In the genomic region with DNA sequence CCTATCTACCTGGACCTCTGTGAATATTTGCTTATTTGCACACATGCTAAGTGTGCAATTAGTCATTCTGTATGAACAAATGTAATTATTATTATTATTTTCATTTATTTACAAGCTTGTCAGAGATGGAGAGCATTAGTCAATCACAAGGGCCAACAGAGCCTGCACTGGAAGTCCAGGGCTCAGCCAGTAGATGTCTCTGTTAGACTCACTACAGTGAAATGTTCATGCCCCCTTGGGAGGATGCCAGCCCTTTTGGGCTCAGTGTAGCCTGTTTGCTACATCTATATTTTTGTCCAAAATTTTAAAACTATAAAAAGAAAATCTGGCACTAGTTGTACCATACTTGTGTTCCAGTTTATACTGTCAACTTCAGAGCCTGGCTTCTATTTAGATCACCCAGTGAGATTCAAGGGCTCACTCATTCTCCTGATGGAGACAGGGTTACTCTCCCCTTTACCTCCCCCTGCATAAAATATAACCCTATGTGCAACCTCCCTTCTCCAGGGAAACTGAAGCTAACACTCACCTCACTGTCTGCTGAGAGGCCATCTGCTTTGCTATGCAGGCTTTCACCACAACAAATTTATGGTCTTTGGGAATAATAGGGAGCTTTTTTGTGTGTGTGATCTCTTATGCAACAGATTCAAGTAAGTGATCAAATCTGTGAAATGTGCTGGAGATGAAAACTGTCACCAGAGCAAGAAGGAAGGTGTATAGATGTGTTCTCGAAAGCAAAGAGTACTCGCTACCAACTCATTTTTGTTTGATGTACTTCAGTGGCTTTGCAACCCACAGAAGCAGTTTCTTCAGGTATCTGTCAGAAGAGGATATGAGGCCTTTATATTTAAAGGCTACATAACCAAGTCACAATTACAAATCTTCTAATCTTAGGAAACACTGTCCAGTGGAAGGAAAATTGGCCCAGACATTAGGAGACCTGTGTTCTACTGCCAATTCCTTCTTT, we compare ENCODE assay signal across 8 cellular contexts.
A peak's percentile ranks its signal among the peaks of the same experiment; 100 is the strongest.
DNase-seq lines count a peak whose midpoint lies in the region; ATAC-seq and TF ChIP-seq lines count a peak whose summit lies in the region.

No MANE protein-coding gene starts in this region.

- H3K4me2 ChIP-seq in neuronal stem cell (ENCODE audit: insufficient read depth, low read length, poor library complexity, severe bottlenecking), result no peak overlapping the region

- H2BK120ac ChIP-seq in neuronal stem cell (ENCODE audit: low read depth, low read length), result no peak overlapping the region

- H3K4me3 Mint-ChIP-seq in chondrocyte (ENCODE audit: unreplicated experiment), result no peak overlapping the region
- no peak overlapping the region for H3K4me3 Mint-ChIP-seq in activated T-helper 1 cell treated with anti-CD3 and anti-CD28 coated beads, Interleukin-12 subunit alpha, Interleukin-12 subunit beta, Interleukin-2, Interleukin-4 antibody, amounts not matched to agents 30 ng/mL and 10 ng/mL and 1 ng/mL, durations not matched to agents 14 hours and 24 hours and 36 hours

- H3K9ac ChIP-seq in neuronal stem cell (ENCODE audit: low read depth, low read length, poor library complexity), result no peak overlapping the region

- H2AFZ ChIP-seq in neuronal stem cell (ENCODE audit: low read length), result no peak overlapping the region

- H3K36me3 Mint-ChIP-seq in chondrocyte (ENCODE audit: low read depth), result no peaks in the 10 kb centered on the region
- no peaks in the 10 kb centered on the region for H3K36me3 Mint-ChIP-seq in activated T-helper 1 cell treated with anti-CD3 and anti-CD28 coated beads, Interleukin-12 subunit alpha, Interleukin-12 subunit beta, Interleukin-2, Interleukin-4 antibody, amounts not matched to agents 30 ng/mL and 10 ng/mL and 1 ng/mL, durations not matched to agents 14 hours and 24 hours and 36 hours (ENCODE audit: low read depth)

- no peak overlapping the region for H4K8ac ChIP-seq in neuronal stem cell (ENCODE audit: low read depth, low read length)

- no peak overlapping the region for H3K27ac ChIP-seq in neuronal stem cell (replicated peaks; ENCODE audit: low read length)

- intact Hi-C loops in activated T-helper 1 cell treated with anti-CD3 and anti-CD28 coated beads, Interleukin-12 subunit alpha, Interleukin-12 subunit beta, Interleukin-2, Interleukin-4 antibody, amounts not matched to agents 30 ng/mL and 10 ng/mL and 1 ng/mL, durations not matched to agents 14 hours and 24 hours and 36 hours (cut with micrococcal nuclease), result loop anchor here (5.0 to 10.0 kb wide), 2 partner anchors 63 to 345 kb away; no protein-coding TSS in a partner anchor

- no peaks in the 10 kb centered on the region for H3K79me1 ChIP-seq in neuronal stem cell (ENCODE audit: low read depth, low read length)

- H3K27ac Mint-ChIP-seq in chondrocyte (ENCODE audit: unreplicated experiment), result no peak overlapping the region
- H3K27ac Mint-ChIP-seq in activated T-helper 1 cell treated with anti-CD3 and anti-CD28 coated beads, Interleukin-12 subunit alpha, Interleukin-12 subunit beta, Interleukin-2, Interleukin-4 antibody, amounts not matched to agents 30 ng/mL and 10 ng/mL and 1 ng/mL, durations not matched to agents 14 hours and 24 hours and 36 hours, result no peak overlapping the region

- WGBS in neuronal stem cell (ENCODE audit: extremely low coverage in 2 of 2, insufficient read length in 2 of 2, insufficient replicate concordance in 1 of 2), 2 donors, result no CpG with 5 or more reads among the region's 2 CpGs

- H4K91ac ChIP-seq in neuronal stem cell (ENCODE audit: low read depth, low read length, poor library complexity), result no peak overlapping the region

- H3K4ac ChIP-seq in neuronal stem cell (ENCODE audit: low read length), result no peak overlapping the region

- peaks cover 0 to 2% (median 0%) of the 10 kb centered on the region in 3 experiments for H3K27me3 ChIP-seq in neuronal stem cell (ENCODE audit: control insufficient read depth in 3 of 3, insufficient read depth in 3 of 3, low read depth in 1 of 3, low read length in 3 of 3)

- no peak overlapping the region for H3K18ac ChIP-seq in neuronal stem cell (ENCODE audit: low read length)

- no peaks in the 10 kb centered on the region for H3K4me1 Mint-ChIP-seq in chondrocyte (ENCODE audit: low read depth)
- H3K4me1 Mint-ChIP-seq in activated T-helper 1 cell treated with anti-CD3 and anti-CD28 coated beads, Interleukin-12 subunit alpha, Interleukin-12 subunit beta, Interleukin-2, Interleukin-4 antibody, amounts not matched to agents 30 ng/mL and 10 ng/mL and 1 ng/mL, durations not matched to agents 14 hours and 24 hours and 36 hours (ENCODE audit: low read depth), result peaks cover 31% of the 10 kb centered on the region

- no peak overlapping the region for H2BK5ac ChIP-seq in neuronal stem cell (ENCODE audit: low read length)

- H3K9me3 ChIP-seq in neuronal stem cell (replicated peaks in 1 of 2; ENCODE audit: control insufficient read depth in 2 of 2, insufficient read depth in 1 of 2, low read depth in 1 of 2, low read length in 2 of 2), result no peaks in the 10 kb centered on the region

- TF ChIP-seq CTCF in chondrocyte (IDR thresholded peaks at IDR 0.05), result peak; percentile 77

- no peak overlapping the region for H3K14ac ChIP-seq in neuronal stem cell (ENCODE audit: low read length)

- H3K23ac ChIP-seq in neuronal stem cell (ENCODE audit: low read depth, low read length, poor library complexity), result no peak overlapping the region

- no peak overlapping the region for H2BK15ac ChIP-seq in neuronal stem cell (ENCODE audit: low read length)

- no peak overlapping the region for H2BK12ac ChIP-seq in neuronal stem cell (ENCODE audit: low read length)

- ATAC-seq in HG03039 (IDR thresholded peaks at IDR 0.05; ENCODE audit: unreplicated experiment), result no peak

- no peak overlapping the region for H3K4me3 ChIP-seq in neuronal stem cell (ENCODE audit: low read length in 2 of 2)

- DNase-seq in NCI-H748 (lab: John Stamatoyannopoulos, UW; ENCODE audit: unreplicated experiment) (peak; percentile 33), NCI-H748 treated with DMSO at 0.1 percent for 48 hours (lab: John Stamatoyannopoulos, UW) (no peak), NCI-H2196 treated with DMSO at 0.1 percent for 48 hours (lab: John Stamatoyannopoulos, UW; ENCODE audit: unreplicated experiment) (peak; percentile 29), chondrocyte (ENCODE audit: low spot score) (no peak), middle frontal gyrus (ENCODE audit: extremely low spot score, low spot score) (peak; percentile 46), neuronal stem cell (ENCODE audit: low spot score) (no peak)
- no peak for DNase-seq in activated T-helper 1 cell treated with anti-CD3 and anti-CD28 coated beads, Interleukin-12 subunit alpha, Interleukin-12 subunit beta, Interleukin-2, Interleukin-4 antibody, amounts not matched to agents 30 ng/mL and 10 ng/mL and 1 ng/mL, durations not matched to agents 14 hours and 24 hours and 36 hours (ENCODE audit: low spot score)

- no peaks in the 10 kb centered on the region for H3K27me3 Mint-ChIP-seq in chondrocyte (ENCODE audit: low read depth)
- no peaks in the 10 kb centered on the region for H3K27me3 Mint-ChIP-seq in activated T-helper 1 cell treated with anti-CD3 and anti-CD28 coated beads, Interleukin-12 subunit alpha, Interleukin-12 subunit beta, Interleukin-2, Interleukin-4 antibody, amounts not matched to agents 30 ng/mL and 10 ng/mL and 1 ng/mL, durations not matched to agents 14 hours and 24 hours and 36 hours (ENCODE audit: insufficient read depth)

- H2AK5ac ChIP-seq in neuronal stem cell (ENCODE audit: low read depth, low read length), result no peak overlapping the region

- no peaks in the 10 kb centered on the region for H3K9me3 Mint-ChIP-seq in chondrocyte (ENCODE audit: low read depth)
- H3K9me3 Mint-ChIP-seq in activated T-helper 1 cell treated with anti-CD3 and anti-CD28 coated beads, Interleukin-12 subunit alpha, Interleukin-12 subunit beta, Interleukin-2, Interleukin-4 antibody, amounts not matched to agents 30 ng/mL and 10 ng/mL and 1 ng/mL, durations not matched to agents 14 hours and 24 hours and 36 hours, result no peaks in the 10 kb centered on the region

- H3K36me3 ChIP-seq in neuronal stem cell (replicated peaks in 1 of 2; ENCODE audit: control insufficient read depth in 2 of 2, insufficient read depth in 2 of 2, low read length in 2 of 2), result no peaks in the 10 kb centered on the region

- H3K4me1 ChIP-seq in neuronal stem cell (ENCODE audit: control insufficient read depth in 2 of 2, insufficient read depth in 1 of 2, low read depth in 1 of 2, low read length in 2 of 2), result peaks cover 0 to 2% of the 10 kb centered on the region in 2 donors

Comparison
In these comparisons a context has a peak if more than half of its experiments do, and no peak if none do; other contexts are left out.
1. DNase-seq: peak in NCI-H748 (single experiment), NCI-H2196 treated with DMSO at 0.1 percent for 48 hours (single experiment) and middle frontal gyrus (single experiment); none in NCI-H748 treated with DMSO at 0.1 percent for 48 hours (single experiment), chondrocyte (single experiment), activated T-helper 1 cell treated with anti-CD3 and anti-CD28 coated beads, Interleukin-12 subunit alpha, Interleukin-12 subunit beta, Interleukin-2, Interleukin-4 antibody, amounts not matched to agents 30 ng/mL and 10 ng/mL and 1 ng/mL, durations not matched to agents 14 hours and 24 hours and 36 hours (single experiment) and neuronal stem cell (single experiment).